Comparison of ENCODE assay signal across 19 cellular contexts in the genomic region with DNA sequence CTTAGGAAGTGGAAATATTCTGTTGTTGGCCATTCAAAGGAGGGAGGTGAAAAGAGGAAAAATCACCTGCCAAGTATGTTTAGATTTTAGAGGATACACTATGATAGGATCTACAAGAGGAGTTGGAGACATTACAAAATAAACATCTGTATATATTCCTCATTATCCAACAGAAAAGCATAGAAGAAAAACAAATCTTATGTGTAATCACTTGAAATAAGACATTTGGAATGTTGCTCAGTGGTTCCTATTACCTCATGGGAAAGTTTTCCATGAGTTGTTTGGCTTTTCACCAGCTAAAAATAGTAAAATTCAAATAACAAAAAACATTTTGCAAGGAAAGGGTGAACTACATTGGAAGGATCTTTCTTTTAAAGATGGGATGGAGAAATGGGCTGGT.
A peak's percentile ranks its signal among the peaks of the same experiment; 100 is the strongest.
DNase-seq lines count a peak whose midpoint lies in the region; ATAC-seq and TF ChIP-seq lines count a peak whose summit lies in the region.
"Had no signal": no experiment of that assay in that cellular context is flagged by ENCODE, and none has a peak within 500 bp of the region (broad histone marks: within the 10 kb centered on the region; RNA-seq: fewer than 3 reads in every experiment).

No MANE protein-coding gene starts in this region.

- H3K4me3 ChIP-seq in SK-N-SH (ENCODE audit: low read depth in 2 of 2, low read length in 1 of 2) (no peak overlapping the region), epithelial cell of esophagus (ENCODE audit: low read length) (no peak overlapping the region)
- H3K4me3 ChIP-seq: Peyer's patch, stomach had no signal

- peaks cover 4 to 6% of the 10 kb centered on the region in 2 experiments; a peak in 1 of 4 replicates for H3K4me1 ChIP-seq in SK-N-SH (ENCODE audit: control insufficient read depth in 1 of 2, insufficient read depth in 2 of 2, low read depth in 1 of 2, low read length in 1 of 2)
- H3K4me1 ChIP-seq: parathyroid adenoma, Peyer's patch, stomach had no signal

- intact Hi-C loops in activated CD8-positive, alpha-beta T cell treated with anti-CD3 and anti-CD28 coated beads for 36 hours (cut with micrococcal nuclease), result no loop called here
- intact Hi-C loops in Calu3 (cut with micrococcal nuclease; ENCODE audit: unreplicated experiment), result no loop called here

- H3K4me3 Mint-ChIP-seq in activated CD8-positive, alpha-beta T cell treated with anti-CD3 and anti-CD28 coated beads for 36 hours, result no peak overlapping the region
- no peak overlapping the region for H3K4me3 Mint-ChIP-seq in Calu3 (ENCODE audit: low read depth, unreplicated experiment)
- H3K4me3 Mint-ChIP-seq: activated CD4-positive, alpha-beta memory T cell treated with anti-CD3 and anti-CD28 coated beads for 36 hours; dendritic cell treated with granulocyte-macrophage colony-stimulating factor and Interleukin-4, amounts not matched to agents 40 ng/mL and 50 ng/mL, for 4 days had no signal

- H3K4me2 ChIP-seq in SK-N-SH, result peak overlapping the region; percentile 19; the same call in 1 of the 2 replicates

- H3K9me2 ChIP-seq in SK-N-SH, result no peaks in the 10 kb centered on the region

- CTCF ChIA-PET in SK-N-SH (lab: Yijun Ruan, JAX), result interaction anchor here (1.0 to 1.6 kb wide), 2 partner anchors 21 to 354 kb away, joined by 3 read pairs; no protein-coding TSS in a partner anchor
- CTCF ChIA-PET in activated CD8-positive, alpha-beta T cell treated with anti-CD3 and anti-CD28 coated beads for 36 hours (lab: Charles Lee), result no interaction called here
- CTCF ChIA-PET in Calu3 (lab: Charles Lee), result interaction anchor here (0.6 to 1.0 kb wide), 2 partner anchors 9 to 281 kb away, joined by 3 to 4 read pairs; no protein-coding TSS in a partner anchor

- H3K36me3 Mint-ChIP-seq in activated CD8-positive, alpha-beta T cell treated with anti-CD3 and anti-CD28 coated beads for 36 hours (ENCODE audit: low read depth), result no peaks in the 10 kb centered on the region
- no peaks in the 10 kb centered on the region for H3K36me3 Mint-ChIP-seq in Calu3 (ENCODE audit: insufficient read depth, unreplicated experiment)
- H3K36me3 Mint-ChIP-seq: activated CD4-positive, alpha-beta memory T cell treated with anti-CD3 and anti-CD28 coated beads for 36 hours had no signal

- H3K27ac ChIP-seq in SK-N-SH (ENCODE audit: low read depth in 2 of 2, low read length in 1 of 2), result peak overlapping the region in 1 of 2 experiments; percentile 94; a peak in 2 of 4 replicates
- H3K27ac ChIP-seq: C4-2B, parathyroid adenoma, Peyer's patch, stomach had no signal

- no peak for TF ChIP-seq RAD21 in SK-N-SH (IDR thresholded peaks at IDR 0.05; ENCODE audit: low read length)

- H3K27me3 Mint-ChIP-seq in activated CD8-positive, alpha-beta T cell treated with anti-CD3 and anti-CD28 coated beads for 36 hours, result peaks cover 4% of the 10 kb centered on the region
- H3K27me3 Mint-ChIP-seq in Calu3 (ENCODE audit: unreplicated experiment), result no peaks in the 10 kb centered on the region
- H3K27me3 Mint-ChIP-seq: dendritic cell treated with granulocyte-macrophage colony-stimulating factor and Interleukin-4, amounts not matched to agents 40 ng/mL and 50 ng/mL, for 4 days had no signal

- peak; percentile 91 for DNase-seq in EH (ENCODE audit: low read depth)
- DNase-seq in SK-N-SH, result no peak
- DNase-seq in epithelial cell of esophagus (ENCODE audit: low read depth), result peak; percentile 49
- DNase-seq in pulmonary artery endothelial cell (ENCODE audit: low read depth, low spot score), result peak; percentile 60
- no peak for DNase-seq in activated CD8-positive, alpha-beta T cell treated with anti-CD3 and anti-CD28 coated beads for 36 hours
- no peak for DNase-seq in Calu3
- DNase-seq in NCI-H2107 (lab: John Stamatoyannopoulos, UW), result no peak
- DNase-seq in stimulated activated CD8-positive, alpha-beta memory T cell treated with anti-CD3 and anti-CD28 coated beads, Interleukin-4, amount 100 ng/mL, for 48 hours, result no peak
- DNase-seq: activated CD4-positive, alpha-beta memory T cell treated with anti-CD3 and anti-CD28 coated beads for 36 hours; DMS53; NCI-H2029; Peyer's patch; small intestine; stomach; SW 1271 had no signal

- H3K9me3 Mint-ChIP-seq in activated CD8-positive, alpha-beta T cell treated with anti-CD3 and anti-CD28 coated beads for 36 hours, result peaks cover 2% of the 10 kb centered on the region
- peaks cover 14% of the 10 kb centered on the region for H3K9me3 Mint-ChIP-seq in Calu3 (ENCODE audit: low read depth, unreplicated experiment)

- no peaks in the 10 kb centered on the region for H3K4me1 Mint-ChIP-seq in activated CD8-positive, alpha-beta T cell treated with anti-CD3 and anti-CD28 coated beads for 36 hours (ENCODE audit: low read depth)
- no peaks in the 10 kb centered on the region for H3K4me1 Mint-ChIP-seq in Calu3 (ENCODE audit: low read depth, unreplicated experiment)

- no peak for TF ChIP-seq CTCF in SK-N-SH (IDR thresholded peaks at IDR 0.05)
- no peak for TF ChIP-seq CTCF in epithelial cell of esophagus (IDR thresholded peaks at IDR 0.05; ENCODE audit: insufficient read depth, low read depth, low read length, missing control alignments)
- no peak for TF ChIP-seq CTCF in activated CD8-positive, alpha-beta T cell treated with anti-CD3 and anti-CD28 coated beads for 36 hours (IDR thresholded peaks at IDR 0.05)
- TF ChIP-seq CTCF in Calu3 (IDR thresholded peaks at IDR 0.05; ENCODE audit: unreplicated experiment), result no peak

- peaks cover 12% of the 10 kb centered on the region for H3F3A ChIP-seq in SK-N-SH (replicated peaks; ENCODE audit: insufficient read depth)

- TF ChIP-seq EP300 in SK-N-SH (IDR thresholded peaks at IDR 0.05; ENCODE audit: borderline replicate concordance in 1 of 2, low read depth in 1 of 2, low read length in 1 of 2), result peak in 1 of 2 experiments; percentile 84; a peak in 2 of 4 replicates

- no peak for ATAC-seq in activated CD8-positive, alpha-beta T cell treated with anti-CD3 and anti-CD28 coated beads for 36 hours
- ATAC-seq: esophagus mucosa had no signal

- POLR2A ChIA-PET in SK-N-SH (lab: Yijun Ruan, JAX), result no interaction called here
- POLR2A ChIA-PET in activated CD8-positive, alpha-beta T cell treated with anti-CD3 and anti-CD28 coated beads for 36 hours (lab: Charles Lee), result no interaction called here

- peaks cover 12% of the 10 kb centered on the region for H3K9me3 ChIP-seq in SK-N-SH

- no TSS peak for BruUV-seq in Calu3 (replicated peaks; lab: Mats Ljungman, UMichigan)

- no peaks in the 10 kb centered on the region for H4K20me1 ChIP-seq in SK-N-SH (ENCODE audit: insufficient read depth)

- H3K36me3 ChIP-seq in SK-N-SH (replicated peaks in 1 of 2; ENCODE audit: control insufficient read depth in 1 of 2, insufficient read depth in 2 of 2, low read length in 1 of 2), result peaks cover 0 to 6% of the 10 kb centered on the region in 2 experiments
- H3K36me3 ChIP-seq: Peyer's patch, stomach had no signal

- peak overlapping the region; percentile 7; the same call in 1 of the 2 replicates for H2AFZ ChIP-seq in SK-N-SH (ENCODE audit: low read depth)
- H2AFZ ChIP-seq: parathyroid adenoma had no signal

- H3K27me3 ChIP-seq in SK-N-SH (ENCODE audit: insufficient read depth), result no peaks in the 10 kb centered on the region
- H3K27me3 ChIP-seq: Peyer's patch, stomach had no signal

- H3K27ac Mint-ChIP-seq in activated CD8-positive, alpha-beta T cell treated with anti-CD3 and anti-CD28 coated beads for 36 hours, result no peak overlapping the region
- no peak overlapping the region for H3K27ac Mint-ChIP-seq in Calu3 (ENCODE audit: unreplicated experiment)
- H3K27ac Mint-ChIP-seq: activated CD4-positive, alpha-beta memory T cell treated with anti-CD3 and anti-CD28 coated beads for 36 hours; dendritic cell treated with granulocyte-macrophage colony-stimulating factor and Interleukin-4, amounts not matched to agents 40 ng/mL and 50 ng/mL, for 4 days had no signal

- peak overlapping the region; percentile 25; the same call in 1 of the 2 replicates for H3K9ac ChIP-seq in SK-N-SH
- H3K9ac ChIP-seq: parathyroid adenoma had no signal

- H3K79me2 ChIP-seq in SK-N-SH (ENCODE audit: insufficient read depth), result no peaks in the 10 kb centered on the region
- H3K79me2 ChIP-seq: parathyroid adenoma had no signal

TF ChIP-seq in SK-N-SH, 30 proteins besides CTCF, POLR2A, EP300 and RAD21:
- TF ChIP-seq SIN3A (IDR thresholded peaks at IDR 0.05; ENCODE audit: borderline replicate concordance, low read depth, low read length), result no peak
- TF ChIP-seq NFIC (IDR thresholded peaks at IDR 0.05; ENCODE audit: borderline replicate concordance), result peak; percentile 79
- TF ChIP-seq YY1 (IDR thresholded peaks at IDR 0.05; ENCODE audit: low read depth), result no peak
- peak; percentile 69; the same call in 1 of the 2 replicates for TF ChIP-seq TEAD4 (IDR thresholded peaks at IDR 0.05; ENCODE audit: borderline replicate concordance, insufficient read depth)
- TF ChIP-seq JUND (IDR thresholded peaks at IDR 0.05), result peak; percentile 73; the same call in 1 of the 2 replicates
- TF ChIP-seq TCF12 (IDR thresholded peaks at IDR 0.05), result peak; percentile 83
- no peak for TF ChIP-seq FOXJ3 (CRISPR knock-in tag; IDR thresholded peaks at IDR 0.05)
- peak; percentile 85 for TF ChIP-seq MEF2A (IDR thresholded peaks at IDR 0.05; ENCODE audit: borderline replicate concordance, low read depth)
- peak; percentile 40; the same call in 1 of the 2 replicates for TF ChIP-seq FOXM1 (IDR thresholded peaks at IDR 0.05; ENCODE audit: low read depth)
- TF ChIP-seq, protein P1, sequence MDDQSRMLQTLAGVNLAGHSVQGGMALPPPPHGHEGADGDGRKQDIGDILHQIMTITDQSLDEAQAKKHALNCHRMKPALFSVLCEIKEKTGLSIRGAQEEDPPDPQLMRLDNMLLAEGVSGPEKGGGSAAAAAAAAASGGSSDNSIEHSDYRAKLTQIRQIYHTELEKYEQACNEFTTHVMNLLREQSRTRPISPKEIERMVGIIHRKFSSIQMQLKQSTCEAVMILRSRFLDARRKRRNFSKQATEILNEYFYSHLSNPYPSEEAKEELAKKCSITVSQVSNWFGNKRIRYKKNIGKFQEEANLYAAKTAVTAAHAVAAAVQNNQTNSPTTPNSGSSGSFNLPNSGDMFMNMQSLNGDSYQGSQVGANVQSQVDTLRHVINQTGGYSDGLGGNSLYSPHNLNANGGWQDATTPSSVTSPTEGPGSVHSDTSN (IDR thresholded peaks at IDR 0.05), result peak; percentile 71
- TF ChIP-seq FOSL2 (IDR thresholded peaks at IDR 0.05; ENCODE audit: borderline replicate concordance, low read depth), result peak; percentile 51; the same call in 1 of the 2 replicates

Comparison
In these comparisons a context has a peak if more than half of its experiments do, and no peak if none do; other contexts are left out.
1. DNase-seq: peak in EH (single experiment), epithelial cell of esophagus (single experiment) and pulmonary artery endothelial cell (single experiment); none in SK-N-SH (single experiment), activated CD8-positive, alpha-beta T cell treated with anti-CD3 and anti-CD28 coated beads for 36 hours (single experiment), Calu3 (single experiment), NCI-H2107 (single experiment) and stimulated activated CD8-positive, alpha-beta memory T cell treated with anti-CD3 and anti-CD28 coated beads, Interleukin-4, amount 100 ng/mL, for 48 hours (single experiment).